In the genomic region with DNA sequence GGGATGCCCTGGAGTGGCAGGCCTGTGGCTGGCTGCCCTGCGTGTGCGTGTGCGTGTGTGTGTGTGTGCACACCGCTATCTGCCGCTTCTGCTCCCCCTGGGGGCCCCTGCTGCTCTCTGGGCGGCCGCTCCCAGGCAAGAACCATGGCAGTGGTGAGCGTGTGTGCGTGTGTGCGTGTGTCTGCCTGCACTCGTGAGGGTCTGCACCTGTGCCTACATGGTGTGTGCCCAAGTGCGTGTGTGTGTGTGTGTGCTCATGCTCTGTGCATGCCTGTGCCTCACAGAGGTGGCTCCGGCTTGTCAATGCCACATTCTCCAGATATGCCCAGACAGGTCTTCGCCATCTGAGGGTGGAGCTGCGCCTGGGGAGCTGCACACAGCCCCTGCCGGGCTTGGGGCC, we compare ENCODE assay signal across 19 cellular contexts. TPM values are rescaled to one million over a fixed set of nuclear protein-coding genes. Genes with fewer than 3 reads are reported as not detected.
"Had no signal": no experiment of that assay in that cellular context is flagged by ENCODE, and none has a peak within 500 bp of the region (broad histone marks: within the 10 kb centered on the region; RNA-seq: fewer than 3 reads in every experiment).

No MANE protein-coding gene starts in this region.

- H3K27ac ChIP-seq: right atrium auricular region, tibial artery, uterus had no signal

- FAIRE-seq: TTC549 had no signal

- H3K9me3 ChIP-seq: right atrium auricular region, uterus had no signal

- H3K27me3 ChIP-seq: right atrium auricular region, uterus had no signal

- H3K36me3 ChIP-seq: right atrium auricular region, tibial artery, uterus had no signal

- H3K4me3 ChIP-seq: lung, right atrium auricular region, tibial artery, uterus had no signal

- ATAC-seq: activated naive CD8-positive, alpha-beta T cell treated with anti-CD3 and anti-CD28 coated beads, Interleukin-2, amount 50 U/mL, for 24 hours; effector memory CD8-positive, alpha-beta T cell; left colon; naive thymus-derived CD8-positive, alpha-beta T cell; stimulated activated naive B cell treated with anti-CD40 and anti-IgM and Interleukin-4, amounts not matched to agents 10 μg/mL and 1 μg/mL and 100 μg/mL, for 72 hours had no signal

- H3K4me1 ChIP-seq: right atrium auricular region, tibial artery, uterus had no signal

- DNase-seq: activated B cell treated with CpG ODN at 0.5 μM for 24 hours; activated CD4-positive, alpha-beta T cell treated with anti-CD3 and anti-CD28 coated beads, Interleukin-2, amount 10 ng/mL, durations not matched to agents 24 days and 14 days; activated CD8-positive, alpha-beta memory T cell treated with anti-CD3 and anti-CD28 coated beads for 24 hours; activated naive CD4-positive, alpha-beta T cell treated with anti-CD3 and anti-CD28 coated beads for 36 hours; activated naive CD8-positive, alpha-beta T cell treated with anti-CD3 and anti-CD28 coated beads, Interleukin-2, amount 50 U/mL, for 24 hours; aorta; dermis blood vessel endothelial cell; effector memory CD8-positive, alpha-beta T cell; left colon; naive thymus-derived CD8-positive, alpha-beta T cell; posterior cingulate gyrus; stimulated activated CD4-positive, alpha-beta T cell treated with anti-CD3 and anti-CD28 coated beads, Interleukin-15, amount 100 ng/mL, for 24 hours; stimulated activated CD4-positive, alpha-beta T cell treated with anti-CD3 and anti-CD28 coated beads, Interleukin-4, amount 100 ng/mL, for 1 hour; stimulated activated naive B cell treated with anti-CD40 and anti-IgM and Interleukin-4, amounts not matched to agents 10 μg/mL and 1 μg/mL and 100 μg/mL, for 72 hours; tibial artery; uterus had no signal

RNA-seq across cellular contexts. Expression of gene PLCH2, which starts 45.0 kb away (rescaled TPM):
- polyA plus RNA-seq: aorta had no signal
